8 cellular contexts compared by ENCODE assay signal in the genomic region with DNA sequence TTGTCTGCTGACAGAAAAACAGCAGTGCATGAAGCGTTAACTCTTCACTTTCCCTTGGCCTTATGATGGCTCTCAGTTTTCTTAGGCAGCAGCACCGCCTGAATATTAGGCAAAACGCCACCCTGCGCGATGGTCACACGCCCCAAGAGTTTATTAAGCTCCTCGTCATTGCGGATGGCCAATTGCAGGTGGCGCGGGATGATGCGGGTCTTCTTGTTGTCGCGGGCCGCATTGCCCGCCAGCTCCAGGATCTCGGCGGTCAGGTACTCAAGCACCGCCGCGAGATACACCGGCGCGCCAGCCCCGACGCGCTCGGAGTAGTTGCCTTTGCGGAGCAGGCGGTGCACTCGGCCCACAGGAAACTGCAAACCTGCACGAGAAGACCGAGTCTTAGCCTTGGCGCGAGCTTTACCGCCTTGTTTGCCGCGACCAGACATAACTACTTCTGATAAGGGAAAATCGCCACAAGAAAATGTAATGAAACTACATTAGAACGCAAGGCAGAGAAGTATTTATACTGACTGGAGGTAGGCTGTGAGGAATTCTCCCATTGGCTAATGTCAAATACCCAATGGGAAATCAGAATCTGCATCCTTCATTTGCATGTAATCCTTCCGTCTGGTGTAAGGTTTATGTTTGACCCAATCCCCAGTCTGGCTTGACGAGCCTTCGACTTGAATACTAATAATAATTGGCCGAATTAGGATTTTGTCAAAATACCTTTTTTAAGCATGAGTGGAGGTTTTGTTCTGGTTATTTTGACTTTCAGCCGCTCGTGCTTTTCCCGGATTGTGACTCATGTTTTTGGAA. TPM values are rescaled to one million over a fixed set of nuclear protein-coding genes. Genes with fewer than 3 reads are reported as not detected.
A peak's percentile ranks its signal among the peaks of the same experiment; 100 is the strongest.
DNase-seq lines count a peak whose midpoint lies in the region; ATAC-seq lines count a peak whose summit lies in the region.

No MANE protein-coding gene starts in this region.

- H3K36me3 Mint-ChIP-seq in stimulated activated naive CD8-positive, alpha-beta T cell treated with anti-CD3 and anti-CD28 coated beads, Interleukin-15, Interleukin-2, amounts not matched to agents 100 ng/mL and 50 ng/mL, for 24 hours (ENCODE audit: low read depth), result no peaks in the 10 kb centered on the region

- in situ Hi-C loops in Caki2 (cut with HindIII; ENCODE audit: low pct_unique_long_range_greater_than_20kb, low sequenced_read_pairs), result no loop called here

- ATAC-seq in GM19463 (IDR thresholded peaks at IDR 0.05; ENCODE audit: unreplicated experiment) (peak; percentile 44), HG03558 (IDR thresholded peaks at IDR 0.05; ENCODE audit: extremely low read depth, unreplicated experiment) (peak; percentile 36)

- H3K27me3 Mint-ChIP-seq in stimulated activated naive CD8-positive, alpha-beta T cell treated with anti-CD3 and anti-CD28 coated beads, Interleukin-15, Interleukin-2, amounts not matched to agents 100 ng/mL and 50 ng/mL, for 24 hours, result no peaks in the 10 kb centered on the region

- peak overlapping the region; percentile 61 for H3K4me3 ChIP-seq in effector memory CD4-positive, alpha-beta T cell (ENCODE audit: insufficient read depth, low read depth, low read length, poor library complexity, severe bottlenecking)

- H3K4me1 ChIP-seq in effector memory CD4-positive, alpha-beta T cell (ENCODE audit: control insufficient read depth, insufficient read depth, low read length, poor library complexity, severe bottlenecking), result peaks cover 19% of the 10 kb centered on the region

- H3K36me3 ChIP-seq in effector memory CD4-positive, alpha-beta T cell (ENCODE audit: control insufficient read depth, insufficient read depth, low read length), result no peaks in the 10 kb centered on the region

- H3K4me1 Mint-ChIP-seq in stimulated activated naive CD8-positive, alpha-beta T cell treated with anti-CD3 and anti-CD28 coated beads, Interleukin-15, Interleukin-2, amounts not matched to agents 100 ng/mL and 50 ng/mL, for 24 hours (ENCODE audit: low read depth), result peaks cover 56% of the 10 kb centered on the region

- DNase-seq in Caki2 (ENCODE audit: low read depth) (peak; percentile 95), NCI-H748 (lab: John Stamatoyannopoulos, UW; ENCODE audit: unreplicated experiment) (peak; percentile 99), lung microvascular endothelial cell (ENCODE audit: low read depth in 2 of 2) (peak; percentile 95 to 96)
- DNase-seq in activated CD4-positive, alpha-beta T cell treated with anti-CD3 and anti-CD28 coated beads, Interleukin-2, amount 50 U/mL, for 48 hours, result peak; percentile 66 to 73
- peak in 2 of 3 donors; percentile 44 to 51 for DNase-seq in effector memory CD4-positive, alpha-beta T cell

- no peaks in the 10 kb centered on the region for H3K27me3 ChIP-seq in effector memory CD4-positive, alpha-beta T cell (replicated peaks; ENCODE audit: control insufficient read depth, insufficient read depth, low read length, poor library complexity, severe bottlenecking)

- no peaks in the 10 kb centered on the region for H3K9me3 ChIP-seq in effector memory CD4-positive, alpha-beta T cell (ENCODE audit: control insufficient read depth, low read length)

- peak overlapping the region; percentile 68 for H3K27ac ChIP-seq in effector memory CD4-positive, alpha-beta T cell (ENCODE audit: insufficient read depth, low read length, poor library complexity, severe bottlenecking)

- peak overlapping the region; percentile 88 for H3K4me3 Mint-ChIP-seq in stimulated activated naive CD8-positive, alpha-beta T cell treated with anti-CD3 and anti-CD28 coated beads, Interleukin-15, Interleukin-2, amounts not matched to agents 100 ng/mL and 50 ng/mL, for 24 hours

- peak overlapping the region; percentile 95 for H3K27ac Mint-ChIP-seq in stimulated activated naive CD8-positive, alpha-beta T cell treated with anti-CD3 and anti-CD28 coated beads, Interleukin-15, Interleukin-2, amounts not matched to agents 100 ng/mL and 50 ng/mL, for 24 hours

- H3K9me3 Mint-ChIP-seq in stimulated activated naive CD8-positive, alpha-beta T cell treated with anti-CD3 and anti-CD28 coated beads, Interleukin-15, Interleukin-2, amounts not matched to agents 100 ng/mL and 50 ng/mL, for 24 hours, result no peaks in the 10 kb centered on the region

RNA-seq across cellular contexts. Expression of a gene that starts 53.9 kb away (rescaled TPM):
- total RNA-seq in Caki2 (2014; rRNA removed; shearing (Covaris generic); ENCODE audit: low replicate concordance), result 27.3 and 32.5 TPM in 2 replicates
- total RNA-seq in lung microvascular endothelial cell, result 1.4 and 1.7 TPM in 2 replicates

Comparison
In these comparisons a context has a peak if more than half of its experiments do, and no peak if none do; other contexts are left out.
1. Peak in every context shown above with its lines: DNase-seq, ATAC-seq, H3K4me3 ChIP-seq and H3K27ac ChIP-seq.
2. DNase-seq: peak in every context shown above with its lines; median percentile 99 in NCI-H748; 96 in lung microvascular endothelial cell; 95 in Caki2; 70 in activated CD4-positive, alpha-beta T cell treated with anti-CD3 and anti-CD28 coated beads, Interleukin-2, amount 50 U/mL, for 48 hours; 48 in effector memory CD4-positive, alpha-beta T cell.
3. RNA of a gene that starts 53.9 kb away (total RNA-seq): 27.3 to 32.5 TPM in Caki2; 1.4 to 1.7 TPM in lung microvascular endothelial cell; every median in the first group is over 10 times any median in the second.